1 cellular context compared by ENCODE assay signal in the genomic region with DNA sequence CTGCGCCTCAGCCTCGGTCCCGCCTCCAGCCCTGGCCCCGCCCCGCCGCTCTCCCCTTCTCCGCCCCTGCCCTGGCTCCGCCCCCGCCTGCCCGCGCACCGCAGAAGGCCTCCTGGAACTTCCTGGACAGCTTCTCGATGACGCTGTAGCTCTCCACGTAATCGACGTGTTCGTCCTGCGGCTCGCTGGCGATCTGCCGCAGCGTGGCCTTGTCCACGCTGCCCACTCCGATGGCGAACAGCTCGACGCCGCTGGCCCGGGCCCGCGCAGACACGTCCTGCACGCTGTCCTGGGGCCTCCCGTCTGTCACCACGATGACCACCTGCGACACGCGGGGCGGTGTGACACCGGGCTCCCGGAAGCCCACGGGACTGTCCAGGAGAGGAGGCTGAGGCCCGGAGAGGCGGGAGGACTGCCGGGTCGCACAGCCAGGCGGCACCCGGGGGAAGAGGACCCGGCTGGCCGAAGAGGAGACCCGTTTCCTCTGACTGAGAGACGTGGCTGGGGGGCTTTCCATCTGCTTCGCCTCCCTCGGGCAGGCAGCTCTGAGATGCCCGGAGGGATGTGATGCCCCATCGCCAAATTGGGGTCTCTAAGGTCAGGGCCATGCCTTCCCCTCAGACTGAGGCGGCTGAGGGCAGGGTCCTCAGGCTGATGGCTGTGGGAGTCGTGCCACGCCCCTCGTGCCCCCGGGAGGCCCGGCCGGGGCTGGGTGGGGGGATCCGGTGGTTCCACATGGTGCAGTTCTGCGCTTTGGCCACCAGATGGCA.
TF ChIP-seq lines count a peak whose summit lies in the region.

No MANE protein-coding gene starts in this region.

TF ChIP-seq in K562, 482 proteins besides CTCF, POLR2A, EP300 and RAD21 (continued from another document and continues in another):
- TF ChIP-seq ZNF668 (CRISPR knock-in tag; IDR thresholded peaks at IDR 0.05) (0 out of 2 replicates have a peak, but pooled peaks have one; percentile 62), ZNF124 (CRISPR knock-in tag; IDR thresholded peaks at IDR 0.05) (no peak), FOXJ2 (tag; IDR thresholded peaks at IDR 0.05) (peak; percentile 75; the same call in 1 of the 2 replicates), TCF7L2 (IDR thresholded peaks at IDR 0.05; ENCODE audit: low read depth, low read length) (no peak), ZNF224 (CRISPR knock-in tag; IDR thresholded peaks at IDR 0.05) (peak; percentile 93; the same call in 1 of the 2 replicates), SRSF7 (optimal IDR thresholded peaks at IDR 0.05; ENCODE audit: low read depth, low read length) (no peak), FOSL1 (tag; conservative IDR thresholded peaks at IDR 0.05) (peak; percentile 75), MAFK (IDR thresholded peaks at IDR 0.05; ENCODE audit: low read length) (no peak), ESRRB (CRISPR knock-in tag; IDR thresholded peaks at IDR 0.05; ENCODE audit: borderline replicate concordance) (no peak), MAFG (tag; conservative IDR thresholded peaks at IDR 0.05) (no peak), STAG1 (CRISPR knock-in tag; IDR thresholded peaks at IDR 0.05; ENCODE audit: borderline replicate concordance) (no peak; the same call in 1 of the 2 replicates), TARDBP (IDR thresholded peaks at IDR 0.05) (peak; percentile 94), ZBTB43 (CRISPR knock-in tag; IDR thresholded peaks at IDR 0.05) (no peak; the same call in none of the 2 replicates), ZBTB5 (IDR thresholded peaks at IDR 0.05) (no peak), ZNF324 (CRISPR knock-in tag; IDR thresholded peaks at IDR 0.05) (no peak), CBFB (CRISPR knock-in tag; IDR thresholded peaks at IDR 0.05) (peak; percentile 59; the same call in 1 of the 2 replicates), DPF2 (IDR thresholded peaks at IDR 0.05) (peak; percentile 53; the same call in 1 of the 2 replicates), KAT7 (CRISPR knock-in tag; IDR thresholded peaks at IDR 0.05; ENCODE audit: borderline replicate concordance) (peak; percentile 95; the same call in 1 of the 2 replicates), ZNF445 (CRISPR knock-in tag; IDR thresholded peaks at IDR 0.05; ENCODE audit: low read depth) (no peak), MTA1 (IDR thresholded peaks at IDR 0.05; ENCODE audit: borderline replicate concordance) (no peak; the same call in none of the 2 replicates), ZNF197 (CRISPR knock-in tag; IDR thresholded peaks at IDR 0.05; ENCODE audit: low read depth) (peak; percentile 71; the same call in 1 of the 2 replicates), ZKSCAN1 (IDR thresholded peaks at IDR 0.05; ENCODE audit: low read depth, low read length) (no peak; the same call in 1 of the 2 replicates), NCOA2 (IDR thresholded peaks at IDR 0.05; ENCODE audit: partially characterized antibody in 2 of 2) (no peak), ZNF23 (CRISPR knock-in tag; IDR thresholded peaks at IDR 0.05) (no peak), MYBL2 (IDR thresholded peaks at IDR 0.05; ENCODE audit: low read depth) (no peak), MYBL2 (CRISPR knock-in tag; IDR thresholded peaks at IDR 0.05; ENCODE audit: borderline replicate concordance) (no peak), NFXL1 (CRISPR knock-in tag; IDR thresholded peaks at IDR 0.05) (no peak), ATF2 (CRISPR knock-in tag; IDR thresholded peaks at IDR 0.05) (no peak), ZNF280B (CRISPR knock-in tag; IDR thresholded peaks at IDR 0.05) (no peak), SNIP1 (IDR thresholded peaks at IDR 0.05; ENCODE audit: low read depth) (no peak), ZNF699 (CRISPR knock-in tag; IDR thresholded peaks at IDR 0.05; ENCODE audit: insufficient replicate concordance) (no peak), SMC3 (conservative IDR thresholded peaks at IDR 0.05; ENCODE audit: insufficient read depth, low read depth, low read length) (no peak), ZNF586 (CRISPR knock-in tag; conservative IDR thresholded peaks at IDR 0.05) (no peak), FOXM1 (IDR thresholded peaks at IDR 0.05; ENCODE audit: low read depth) (no peak), FOXM1 (CRISPR knock-in tag; IDR thresholded peaks at IDR 0.05; ENCODE audit: low read depth) (no peak), CHAMP1 (IDR thresholded peaks at IDR 0.05) (no peak)
- TF ChIP-seq, protein P1, sequence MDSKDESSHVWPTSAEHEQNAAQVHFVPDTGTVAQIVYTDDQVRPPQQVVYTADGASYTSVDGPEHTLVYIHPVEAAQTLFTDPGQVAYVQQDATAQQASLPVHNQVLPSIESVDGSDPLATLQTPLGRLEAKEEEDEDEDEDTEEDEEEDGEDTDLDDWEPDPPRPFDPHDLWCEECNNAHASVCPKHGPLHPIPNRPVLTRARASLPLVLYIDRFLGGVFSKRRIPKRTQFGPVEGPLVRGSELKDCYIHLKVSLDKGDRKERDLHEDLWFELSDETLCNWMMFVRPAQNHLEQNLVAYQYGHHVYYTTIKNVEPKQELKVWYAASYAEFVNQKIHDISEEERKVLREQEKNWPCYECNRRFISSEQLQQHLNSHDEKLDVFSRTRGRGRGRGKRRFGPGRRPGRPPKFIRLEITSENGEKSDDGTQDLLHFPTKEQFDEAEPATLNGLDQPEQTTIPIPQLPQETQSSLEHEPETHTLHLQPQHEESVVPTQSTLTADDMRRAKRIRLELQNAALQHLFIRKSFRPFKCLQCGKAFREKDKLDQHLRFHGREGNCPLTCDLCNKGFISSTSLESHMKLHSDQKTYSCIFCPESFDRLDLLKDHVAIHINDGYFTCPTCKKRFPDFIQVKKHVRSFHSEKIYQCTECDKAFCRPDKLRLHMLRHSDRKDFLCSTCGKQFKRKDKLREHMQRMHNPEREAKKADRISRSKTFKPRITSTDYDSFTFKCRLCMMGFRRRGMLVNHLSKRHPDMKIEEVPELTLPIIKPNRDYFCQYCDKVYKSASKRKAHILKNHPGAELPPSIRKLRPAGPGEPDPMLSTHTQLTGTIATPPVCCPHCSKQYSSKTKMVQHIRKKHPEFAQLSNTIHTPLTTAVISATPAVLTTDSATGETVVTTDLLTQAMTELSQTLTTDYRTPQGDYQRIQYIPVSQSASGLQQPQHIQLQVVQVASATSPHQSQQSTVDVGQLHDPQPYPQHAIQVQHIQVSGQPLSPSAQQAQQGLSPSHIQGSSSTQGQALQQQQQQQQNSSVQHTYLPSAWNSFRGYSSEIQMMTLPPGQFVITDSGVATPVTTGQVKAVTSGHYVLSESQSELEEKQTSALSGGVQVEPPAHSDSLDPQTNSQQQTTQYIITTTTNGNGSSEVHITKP (IDR thresholded peaks at IDR 0.05; ENCODE audit: partially characterized antibody), result peak; percentile 21
- TF ChIP-seq, protein P2, sequence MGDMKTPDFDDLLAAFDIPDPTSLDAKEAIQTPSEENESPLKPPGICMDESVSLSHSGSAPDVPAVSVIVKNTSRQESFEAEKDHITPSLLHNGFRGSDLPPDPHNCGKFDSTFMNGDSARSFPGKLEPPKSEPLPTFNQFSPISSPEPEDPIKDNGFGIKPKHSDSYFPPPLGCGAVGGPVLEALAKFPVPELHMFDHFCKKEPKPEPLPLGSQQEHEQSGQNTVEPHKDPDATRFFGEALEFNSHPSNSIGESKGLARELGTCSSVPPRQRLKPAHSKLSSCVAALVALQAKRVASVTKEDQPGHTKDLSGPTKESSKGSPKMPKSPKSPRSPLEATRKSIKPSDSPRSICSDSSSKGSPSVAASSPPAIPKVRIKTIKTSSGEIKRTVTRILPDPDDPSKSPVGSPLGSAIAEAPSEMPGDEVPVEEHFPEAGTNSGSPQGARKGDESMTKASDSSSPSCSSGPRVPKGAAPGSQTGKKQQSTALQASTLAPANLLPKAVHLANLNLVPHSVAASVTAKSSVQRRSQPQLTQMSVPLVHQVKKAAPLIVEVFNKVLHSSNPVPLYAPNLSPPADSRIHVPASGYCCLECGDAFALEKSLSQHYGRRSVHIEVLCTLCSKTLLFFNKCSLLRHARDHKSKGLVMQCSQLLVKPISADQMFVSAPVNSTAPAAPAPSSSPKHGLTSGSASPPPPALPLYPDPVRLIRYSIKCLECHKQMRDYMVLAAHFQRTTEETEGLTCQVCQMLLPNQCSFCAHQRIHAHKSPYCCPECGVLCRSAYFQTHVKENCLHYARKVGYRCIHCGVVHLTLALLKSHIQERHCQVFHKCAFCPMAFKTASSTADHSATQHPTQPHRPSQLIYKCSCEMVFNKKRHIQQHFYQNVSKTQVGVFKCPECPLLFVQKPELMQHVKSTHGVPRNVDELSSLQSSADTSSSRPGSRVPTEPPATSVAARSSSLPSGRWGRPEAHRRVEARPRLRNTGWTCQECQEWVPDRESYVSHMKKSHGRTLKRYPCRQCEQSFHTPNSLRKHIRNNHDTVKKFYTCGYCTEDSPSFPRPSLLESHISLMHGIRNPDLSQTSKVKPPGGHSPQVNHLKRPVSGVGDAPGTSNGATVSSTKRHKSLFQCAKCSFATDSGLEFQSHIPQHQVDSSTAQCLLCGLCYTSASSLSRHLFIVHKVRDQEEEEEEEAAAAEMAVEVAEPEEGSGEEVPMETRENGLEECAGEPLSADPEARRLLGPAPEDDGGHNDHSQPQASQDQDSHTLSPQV (IDR thresholded peaks at IDR 0.05), result peak; percentile 99
